Comparison of ENCODE assay signal across 13 cellular contexts in the genomic region with DNA sequence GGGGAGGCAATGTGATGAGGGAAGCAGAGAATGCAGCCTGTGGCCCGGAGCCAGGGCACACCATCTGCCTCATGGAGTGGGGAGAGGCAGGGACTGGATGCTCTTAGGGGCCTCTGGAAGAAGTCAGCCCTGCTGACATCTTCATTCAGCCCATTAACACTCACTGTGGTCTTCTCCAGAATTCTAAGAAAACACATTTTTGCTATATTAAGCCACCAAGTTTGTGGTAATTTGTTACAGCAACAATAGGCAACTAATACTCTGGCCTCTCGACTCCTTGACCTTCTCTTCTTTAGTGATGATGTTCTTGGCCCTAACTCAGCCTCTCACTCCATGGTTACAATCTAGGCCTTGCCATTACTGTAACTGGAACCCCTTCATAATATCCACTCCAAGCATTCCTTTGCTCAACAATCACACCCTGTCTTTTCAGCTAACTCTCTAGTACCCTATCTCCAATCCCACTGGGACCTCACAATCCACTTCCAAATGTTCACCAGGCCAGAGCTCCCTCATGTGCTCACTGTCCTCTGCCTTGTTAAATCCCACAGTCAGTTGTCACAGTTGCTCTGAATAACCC.
A peak's percentile ranks its signal among the peaks of the same experiment; 100 is the strongest.
DNase-seq lines count a peak whose midpoint lies in the region; TF ChIP-seq lines count a peak whose summit lies in the region.
"Had no signal": no experiment of that assay in that cellular context is flagged by ENCODE, and none has a peak within 500 bp of the region (broad histone marks: within the 10 kb centered on the region; RNA-seq: fewer than 3 reads in every experiment).

No MANE protein-coding gene starts in this region.

- no peaks in the 10 kb centered on the region for H3K79me2 ChIP-seq in Karpas-422 (ENCODE audit: low read length)
- H3K79me2 ChIP-seq: hepatocyte had no signal

- H3K4me1 ChIP-seq in right atrium auricular region (peaks cover 0 to 34% of the 10 kb centered on the region in 2 donors), Karpas-422 (ENCODE audit: low read length) (no peaks in the 10 kb centered on the region)
- H3K4me1 ChIP-seq in CD8-positive, alpha-beta memory T cell (ENCODE audit: insufficient read depth, low read length), result no peaks in the 10 kb centered on the region

- H4K20me1 ChIP-seq in Karpas-422 (ENCODE audit: insufficient read depth, low read depth, low read length), result peaks cover 15% of the 10 kb centered on the region; the same call in 1 of the 2 replicates

- H3K9me3 ChIP-seq in right atrium auricular region (no peaks in the 10 kb centered on the region), Karpas-422 (ENCODE audit: low read length) (no peaks in the 10 kb centered on the region)
- no peaks in the 10 kb centered on the region for H3K9me3 ChIP-seq in CD8-positive, alpha-beta memory T cell (ENCODE audit: low read length)

- H3K4me3 ChIP-seq in AG04449 (ENCODE audit: low read depth, low read length), result no peak overlapping the region
- no peak overlapping the region for H3K4me3 ChIP-seq in right atrium auricular region
- H3K4me3 ChIP-seq in Karpas-422 (ENCODE audit: low read length), result no peak overlapping the region
- H3K4me3 ChIP-seq in CD8-positive, alpha-beta memory T cell (ENCODE audit: low read length), result no peak overlapping the region
- H3K4me3 ChIP-seq: hepatocyte had no signal

- H3K27ac ChIP-seq in right atrium auricular region, result peak overlapping the region; percentile 60 to 64
- no peak overlapping the region for H3K27ac ChIP-seq in Karpas-422 (ENCODE audit: low read length)
- no peak overlapping the region for H3K27ac ChIP-seq in CD8-positive, alpha-beta memory T cell (ENCODE audit: low read depth, low read length)

- H3K36me3 ChIP-seq in right atrium auricular region (no peaks in the 10 kb centered on the region), Karpas-422 (ENCODE audit: insufficient read depth, low read length) (no peaks in the 10 kb centered on the region)
- H3K36me3 ChIP-seq in CD8-positive, alpha-beta memory T cell (ENCODE audit: insufficient read depth, low read length), result no peaks in the 10 kb centered on the region

- POLR2A ChIA-PET in AG04449 (lab: Yijun Ruan, JAX), result interaction anchor here (0.6 kb wide), 1 partner anchor 117 kb away, joined by 5 read pairs; no protein-coding TSS in a partner anchor
- POLR2A ChIA-PET in CD8-positive, alpha-beta memory T cell (lab: Charles Lee), result no interaction called here

- no peak overlapping the region for H3K27ac Mint-ChIP-seq in CD8-positive, alpha-beta memory T cell

- H3K9ac ChIP-seq in Karpas-422 (ENCODE audit: low read length), result no peak overlapping the region

- no peak for TF ChIP-seq CTCF in AG04449 (IDR thresholded peaks at IDR 0.05; ENCODE audit: insufficient read depth, low read length, missing control alignments)
- TF ChIP-seq CTCF in right atrium auricular region (IDR thresholded peaks at IDR 0.05), result no peak

- no peak overlapping the region for H3K4me3 Mint-ChIP-seq in CD8-positive, alpha-beta memory T cell

- H3K4me1 Mint-ChIP-seq in CD8-positive, alpha-beta memory T cell, result peaks cover 0 to 5% (median 0%) of the 10 kb centered on the region in 3 donors

- DNase-seq in AG04449 (ENCODE audit: low read depth, low spot score) (peak; percentile 73), HS-27A (ENCODE audit: low read depth) (peak; percentile 74), astrocyte of the hippocampus (ENCODE audit: low read depth, low spot score) (peak; percentile 80), right atrium auricular region (ENCODE audit: low spot score) (no peak), Karpas-422 (no peak), middle frontal gyrus (ENCODE audit: extremely low spot score, low spot score) (no peak), COR-L47 (lab: John Stamatoyannopoulos, UW) (no peak)
- DNase-seq in CD8-positive, alpha-beta memory T cell, result no peak
- DNase-seq: activated CD4-positive, alpha-beta T cell treated with anti-CD3 and anti-CD28 coated beads, Interleukin-2, amount 50 U/mL, for 1 hour; activated naive CD4-positive, alpha-beta T cell; GF-D8; NCI-H1105 had no signal

- H3K27me3 Mint-ChIP-seq in CD8-positive, alpha-beta memory T cell, result no peaks in the 10 kb centered on the region

- peaks cover 0 to under 1% (median 0%) of the 10 kb centered on the region in 5 donors for H3K9me3 Mint-ChIP-seq in CD8-positive, alpha-beta memory T cell

- H2AFZ ChIP-seq in Karpas-422 (ENCODE audit: low read length), result no peak overlapping the region
- H2AFZ ChIP-seq: hepatocyte had no signal

- H3K27me3 ChIP-seq in right atrium auricular region (no peaks in the 10 kb centered on the region), Karpas-422 (ENCODE audit: low read length) (no peaks in the 10 kb centered on the region)
- no peaks in the 10 kb centered on the region for H3K27me3 ChIP-seq in CD8-positive, alpha-beta memory T cell (ENCODE audit: insufficient read depth, low read length, poor library complexity, severe bottlenecking)
- H3K27me3 ChIP-seq: hepatocyte had no signal

- no peaks in the 10 kb centered on the region for H3K9me2 ChIP-seq in Karpas-422 (replicated peaks; ENCODE audit: insufficient read depth, low read length)

- CTCF ChIA-PET in AG04449 (lab: Yijun Ruan, JAX), result interaction anchor here (1.4 kb wide), 1 partner anchor 49 kb away, joined by 4 read pairs; no protein-coding TSS in a partner anchor
- CTCF ChIA-PET in CD8-positive, alpha-beta memory T cell (lab: Charles Lee), result no interaction called here

- peaks cover 5 to 10% (median 8%) of the 10 kb centered on the region in 3 donors for H3K36me3 Mint-ChIP-seq in CD8-positive, alpha-beta memory T cell

- no peak overlapping the region for H3K4me2 ChIP-seq in Karpas-422 (ENCODE audit: low read depth, low read length, poor library complexity, severe bottlenecking)
- H3K4me2 ChIP-seq: hepatocyte had no signal

Comparison
In these comparisons a context has a peak if more than half of its experiments do, and no peak if none do; other contexts are left out.
1. DNase-seq: peak in AG04449 (single experiment), HS-27A (single experiment) and astrocyte of the hippocampus (single experiment); none in right atrium auricular region (single experiment), Karpas-422 (single experiment), middle frontal gyrus (single experiment), COR-L47 (single experiment) and CD8-positive, alpha-beta memory T cell (0 of 5).
2. H3K27ac ChIP-seq: peak in right atrium auricular region (2 of 2); none in Karpas-422 (single experiment) and CD8-positive, alpha-beta memory T cell (single experiment).